Comparison of ENCODE assay signal across 13 cellular contexts in the genomic region with DNA sequence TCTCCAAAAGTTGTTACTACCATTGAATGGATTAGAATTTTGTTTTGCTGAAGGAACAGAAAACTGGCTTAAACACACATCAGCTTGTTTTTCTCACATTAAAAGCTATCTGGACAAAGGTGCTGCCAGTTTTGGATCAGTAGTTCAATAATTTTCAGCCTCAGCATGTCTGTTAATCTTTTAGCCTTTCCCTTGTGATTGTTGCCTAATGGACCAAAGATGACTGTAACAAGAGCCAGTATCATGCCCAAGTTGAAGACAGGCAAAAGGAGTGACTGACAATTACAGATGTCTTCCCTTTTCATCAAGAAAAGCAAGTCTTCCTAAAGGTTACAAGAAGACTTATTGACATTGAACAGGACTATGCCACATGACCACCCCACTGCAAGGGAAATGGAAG.
"Had no signal": no experiment of that assay in that cellular context is flagged by ENCODE, and none has a peak within 500 bp of the region (broad histone marks: within the 10 kb centered on the region; RNA-seq: fewer than 3 reads in every experiment).

No MANE protein-coding gene starts in this region.

- H3K4me3 Mint-ChIP-seq: activated naive CD4-positive, alpha-beta T cell treated with anti-CD3 and anti-CD28 coated beads for 36 hours; naive thymus-derived CD8-positive, alpha-beta T cell; stimulated activated naive CD8-positive, alpha-beta T cell treated with anti-CD3 and anti-CD28 coated beads, Interleukin-15, Interleukin-2, amounts not matched to agents 100 ng/mL and 50 ng/mL, for 24 hours; T-helper 1 cell treated with Interleukin-12 subunit alpha and Interleukin-12 subunit beta and Interleukin-4 antibody, amounts not matched to agents 30 μg/mL and 1 μg/mL, for 36 hours had no signal

- H3K27ac ChIP-seq: testis, upper lobe of right lung had no signal

- DNase-seq: activated CD4-positive, alpha-beta T cell treated with anti-CD3 and anti-CD28 coated beads for 48 hours; activated CD8-positive, alpha-beta memory T cell treated with anti-CD3 and anti-CD28 coated beads for 24 hours; activated naive CD4-positive, alpha-beta T cell treated with anti-CD3 and anti-CD28 coated beads for 36 hours; effector CD4-positive, alpha-beta T cell; mucosa of descending colon; naive thymus-derived CD8-positive, alpha-beta T cell; stimulated activated CD4-positive, alpha-beta T cell treated with anti-CD3 and anti-CD28 coated beads, Interleukin-4, amount 100 ng/mL, for 1 hour; stimulated activated CD8-positive, alpha-beta memory T cell treated with anti-CD3 and anti-CD28 coated beads, Interleukin-4, amount 100 ng/mL, for 48 hours; testis; upper lobe of right lung had no signal

- H3K36me3 ChIP-seq: upper lobe of right lung had no signal

- H3K4me1 ChIP-seq: testis, upper lobe of right lung had no signal

- H3K9me3 Mint-ChIP-seq: activated naive CD4-positive, alpha-beta T cell treated with anti-CD3 and anti-CD28 coated beads for 36 hours; T-helper 1 cell treated with Interleukin-12 subunit alpha and Interleukin-12 subunit beta and Interleukin-4 antibody, amounts not matched to agents 30 μg/mL and 1 μg/mL, for 36 hours had no signal

- H3K9me3 ChIP-seq: mucosa of descending colon, testis, upper lobe of right lung had no signal

- H3K27me3 Mint-ChIP-seq: stimulated activated naive CD8-positive, alpha-beta T cell treated with anti-CD3 and anti-CD28 coated beads, Interleukin-15, Interleukin-2, amounts not matched to agents 100 ng/mL and 50 ng/mL, for 24 hours had no signal

- H3K36me3 Mint-ChIP-seq: naive thymus-derived CD8-positive, alpha-beta T cell had no signal

- H3K27ac Mint-ChIP-seq: activated naive CD4-positive, alpha-beta T cell treated with anti-CD3 and anti-CD28 coated beads for 36 hours; naive thymus-derived CD8-positive, alpha-beta T cell; stimulated activated naive CD8-positive, alpha-beta T cell treated with anti-CD3 and anti-CD28 coated beads, Interleukin-15, Interleukin-2, amounts not matched to agents 100 ng/mL and 50 ng/mL, for 24 hours; T-helper 1 cell treated with Interleukin-12 subunit alpha and Interleukin-12 subunit beta and Interleukin-4 antibody, amounts not matched to agents 30 μg/mL and 1 μg/mL, for 36 hours had no signal

- H3K4me3 ChIP-seq: lung, mucosa of descending colon, testis, upper lobe of right lung had no signal

- H3K27me3 ChIP-seq: testis, upper lobe of right lung had no signal
